Comparison of ENCODE assay signal across 14 cellular contexts in genomic region chr1:53308512-53308911, GRCh38.
"Had no signal": no experiment of that assay in that cellular context is flagged by ENCODE, and none has a peak within 500 bp of the region (broad histone marks: within the 10 kb centered on the region; RNA-seq: fewer than 3 reads in every experiment).

No MANE protein-coding gene starts in this region.

- H3K4me3 ChIP-seq: ascending aorta, gastrocnemius medialis, heart right ventricle, tibial artery, uterus had no signal

- DNase-seq: activated CD4-positive, alpha-beta T cell treated with anti-CD3 and anti-CD28 coated beads, Interleukin-2, amount 10 ng/mL, durations not matched to agents 7 days and 5 days; activated naive CD4-positive, alpha-beta T cell treated with anti-CD3 and anti-CD28 coated beads, Interleukin-2, amount 10 ng/mL, durations not matched to agents 7 days and 5 days; erythroblast; gastrocnemius medialis; heart right ventricle; left colon; midbrain; tibial artery; uterus had no signal

- ATAC-seq: gastrocnemius medialis; heart right ventricle; left colon; stimulated activated memory B cell treated with anti-CD40 and anti-IgM and Interleukin-4, amounts not matched to agents 10 μg/mL and 1 μg/mL and 100 μg/mL, for 72 hours; WTC11 had no signal

- H3K27me3 Mint-ChIP-seq: activated CD4-positive, alpha-beta T cell treated with anti-CD3 and anti-CD28 coated beads, Interleukin-2, amount 10 ng/mL, durations not matched to agents 7 days and 5 days; activated naive CD4-positive, alpha-beta T cell treated with anti-CD3 and anti-CD28 coated beads, Interleukin-2, amount 10 ng/mL, durations not matched to agents 7 days and 5 days; stimulated activated memory B cell treated with anti-CD40 and anti-IgM and Interleukin-4, amounts not matched to agents 10 μg/mL and 1 μg/mL and 100 μg/mL, for 72 hours had no signal

- H3K9me3 ChIP-seq: ascending aorta, gastrocnemius medialis, heart right ventricle, tibial artery, uterus had no signal

- H3K4me3 Mint-ChIP-seq: activated CD4-positive, alpha-beta T cell treated with anti-CD3 and anti-CD28 coated beads, Interleukin-2, amount 10 ng/mL, durations not matched to agents 7 days and 5 days; activated naive CD4-positive, alpha-beta T cell treated with anti-CD3 and anti-CD28 coated beads, Interleukin-2, amount 10 ng/mL, durations not matched to agents 7 days and 5 days; stimulated activated memory B cell treated with anti-CD40 and anti-IgM and Interleukin-4, amounts not matched to agents 10 μg/mL and 1 μg/mL and 100 μg/mL, for 72 hours; WTC11 had no signal

- FAIRE-seq: colon, islet of Langerhans had no signal

- H3K4me1 ChIP-seq: gastrocnemius medialis, uterus had no signal

- H3K27me3 ChIP-seq: ascending aorta, gastrocnemius medialis, heart right ventricle, tibial artery, uterus had no signal

- H3K27ac ChIP-seq: ascending aorta, gastrocnemius medialis, heart right ventricle, tibial artery, uterus had no signal

- H3K36me3 ChIP-seq: ascending aorta, gastrocnemius medialis, heart right ventricle, tibial artery, uterus had no signal

- H3K9me3 Mint-ChIP-seq: activated CD4-positive, alpha-beta T cell treated with anti-CD3 and anti-CD28 coated beads, Interleukin-2, amount 10 ng/mL, durations not matched to agents 7 days and 5 days; activated naive CD4-positive, alpha-beta T cell treated with anti-CD3 and anti-CD28 coated beads, Interleukin-2, amount 10 ng/mL, durations not matched to agents 7 days and 5 days; stimulated activated memory B cell treated with anti-CD40 and anti-IgM and Interleukin-4, amounts not matched to agents 10 μg/mL and 1 μg/mL and 100 μg/mL, for 72 hours; WTC11 had no signal

- H3K27ac Mint-ChIP-seq: activated naive CD4-positive, alpha-beta T cell treated with anti-CD3 and anti-CD28 coated beads, Interleukin-2, amount 10 ng/mL, durations not matched to agents 7 days and 5 days; WTC11 had no signal
